ENCODE assay signal across 1 cellular context in the genomic region with DNA sequence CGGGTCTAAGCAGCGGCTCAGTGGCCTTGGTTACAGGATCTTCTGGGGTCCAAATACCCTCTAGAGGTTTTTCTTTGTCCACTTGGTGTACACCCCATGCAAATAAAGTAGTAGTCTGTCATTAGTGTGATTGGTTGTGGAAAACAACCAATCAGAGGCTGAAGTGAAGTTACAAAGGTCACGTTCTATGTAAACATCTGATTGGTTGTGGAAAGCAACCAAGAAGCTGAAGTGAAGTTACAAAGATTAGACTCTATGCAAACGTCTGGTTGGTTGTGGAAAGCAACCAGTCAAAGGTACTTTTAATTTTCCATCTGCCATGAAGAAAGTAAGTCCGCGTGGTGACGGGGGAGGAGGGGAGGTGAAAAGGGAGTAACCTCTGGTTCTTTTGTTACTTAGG.
TF ChIP-seq lines count a peak whose summit lies in the region.

No MANE protein-coding gene starts in this region.

TF ChIP-seq in H1, 55 proteins besides CTCF, POLR2A, EP300 and RAD21:
- no peak for TF ChIP-seq CREB1 (IDR thresholded peaks at IDR 0.05)
- no peak for TF ChIP-seq BRCA1 (IDR thresholded peaks at IDR 0.05; ENCODE audit: low read depth, low read length)
- TF ChIP-seq ZNF274 (IDR thresholded peaks at IDR 0.05; ENCODE audit: borderline replicate concordance, extremely low read depth, low read length) = no peak
- no peak for TF ChIP-seq KDM4A (IDR thresholded peaks at IDR 0.05; ENCODE audit: low read depth, low read length, severe bottlenecking)
- TF ChIP-seq TCF12 (IDR thresholded peaks at IDR 0.05; ENCODE audit: low read depth, low read length) = no peak
- TF ChIP-seq SRF (IDR thresholded peaks at IDR 0.05; ENCODE audit: low read depth, low read length) = no peak
- no peak for TF ChIP-seq NRF1 (IDR thresholded peaks at IDR 0.05; ENCODE audit: low read depth, low read length)
- no peak for TF ChIP-seq CEBPB (IDR thresholded peaks at IDR 0.05; ENCODE audit: low read depth, low read length)
- no peak for TF ChIP-seq HDAC6 (IDR thresholded peaks at IDR 0.05; ENCODE audit: low read depth, low read length)
- TF ChIP-seq CTBP2 (IDR thresholded peaks at IDR 0.05; ENCODE audit: borderline replicate concordance, insufficient read depth, insufficient read length, low read length) = no peak
- TF ChIP-seq, protein P1, sequence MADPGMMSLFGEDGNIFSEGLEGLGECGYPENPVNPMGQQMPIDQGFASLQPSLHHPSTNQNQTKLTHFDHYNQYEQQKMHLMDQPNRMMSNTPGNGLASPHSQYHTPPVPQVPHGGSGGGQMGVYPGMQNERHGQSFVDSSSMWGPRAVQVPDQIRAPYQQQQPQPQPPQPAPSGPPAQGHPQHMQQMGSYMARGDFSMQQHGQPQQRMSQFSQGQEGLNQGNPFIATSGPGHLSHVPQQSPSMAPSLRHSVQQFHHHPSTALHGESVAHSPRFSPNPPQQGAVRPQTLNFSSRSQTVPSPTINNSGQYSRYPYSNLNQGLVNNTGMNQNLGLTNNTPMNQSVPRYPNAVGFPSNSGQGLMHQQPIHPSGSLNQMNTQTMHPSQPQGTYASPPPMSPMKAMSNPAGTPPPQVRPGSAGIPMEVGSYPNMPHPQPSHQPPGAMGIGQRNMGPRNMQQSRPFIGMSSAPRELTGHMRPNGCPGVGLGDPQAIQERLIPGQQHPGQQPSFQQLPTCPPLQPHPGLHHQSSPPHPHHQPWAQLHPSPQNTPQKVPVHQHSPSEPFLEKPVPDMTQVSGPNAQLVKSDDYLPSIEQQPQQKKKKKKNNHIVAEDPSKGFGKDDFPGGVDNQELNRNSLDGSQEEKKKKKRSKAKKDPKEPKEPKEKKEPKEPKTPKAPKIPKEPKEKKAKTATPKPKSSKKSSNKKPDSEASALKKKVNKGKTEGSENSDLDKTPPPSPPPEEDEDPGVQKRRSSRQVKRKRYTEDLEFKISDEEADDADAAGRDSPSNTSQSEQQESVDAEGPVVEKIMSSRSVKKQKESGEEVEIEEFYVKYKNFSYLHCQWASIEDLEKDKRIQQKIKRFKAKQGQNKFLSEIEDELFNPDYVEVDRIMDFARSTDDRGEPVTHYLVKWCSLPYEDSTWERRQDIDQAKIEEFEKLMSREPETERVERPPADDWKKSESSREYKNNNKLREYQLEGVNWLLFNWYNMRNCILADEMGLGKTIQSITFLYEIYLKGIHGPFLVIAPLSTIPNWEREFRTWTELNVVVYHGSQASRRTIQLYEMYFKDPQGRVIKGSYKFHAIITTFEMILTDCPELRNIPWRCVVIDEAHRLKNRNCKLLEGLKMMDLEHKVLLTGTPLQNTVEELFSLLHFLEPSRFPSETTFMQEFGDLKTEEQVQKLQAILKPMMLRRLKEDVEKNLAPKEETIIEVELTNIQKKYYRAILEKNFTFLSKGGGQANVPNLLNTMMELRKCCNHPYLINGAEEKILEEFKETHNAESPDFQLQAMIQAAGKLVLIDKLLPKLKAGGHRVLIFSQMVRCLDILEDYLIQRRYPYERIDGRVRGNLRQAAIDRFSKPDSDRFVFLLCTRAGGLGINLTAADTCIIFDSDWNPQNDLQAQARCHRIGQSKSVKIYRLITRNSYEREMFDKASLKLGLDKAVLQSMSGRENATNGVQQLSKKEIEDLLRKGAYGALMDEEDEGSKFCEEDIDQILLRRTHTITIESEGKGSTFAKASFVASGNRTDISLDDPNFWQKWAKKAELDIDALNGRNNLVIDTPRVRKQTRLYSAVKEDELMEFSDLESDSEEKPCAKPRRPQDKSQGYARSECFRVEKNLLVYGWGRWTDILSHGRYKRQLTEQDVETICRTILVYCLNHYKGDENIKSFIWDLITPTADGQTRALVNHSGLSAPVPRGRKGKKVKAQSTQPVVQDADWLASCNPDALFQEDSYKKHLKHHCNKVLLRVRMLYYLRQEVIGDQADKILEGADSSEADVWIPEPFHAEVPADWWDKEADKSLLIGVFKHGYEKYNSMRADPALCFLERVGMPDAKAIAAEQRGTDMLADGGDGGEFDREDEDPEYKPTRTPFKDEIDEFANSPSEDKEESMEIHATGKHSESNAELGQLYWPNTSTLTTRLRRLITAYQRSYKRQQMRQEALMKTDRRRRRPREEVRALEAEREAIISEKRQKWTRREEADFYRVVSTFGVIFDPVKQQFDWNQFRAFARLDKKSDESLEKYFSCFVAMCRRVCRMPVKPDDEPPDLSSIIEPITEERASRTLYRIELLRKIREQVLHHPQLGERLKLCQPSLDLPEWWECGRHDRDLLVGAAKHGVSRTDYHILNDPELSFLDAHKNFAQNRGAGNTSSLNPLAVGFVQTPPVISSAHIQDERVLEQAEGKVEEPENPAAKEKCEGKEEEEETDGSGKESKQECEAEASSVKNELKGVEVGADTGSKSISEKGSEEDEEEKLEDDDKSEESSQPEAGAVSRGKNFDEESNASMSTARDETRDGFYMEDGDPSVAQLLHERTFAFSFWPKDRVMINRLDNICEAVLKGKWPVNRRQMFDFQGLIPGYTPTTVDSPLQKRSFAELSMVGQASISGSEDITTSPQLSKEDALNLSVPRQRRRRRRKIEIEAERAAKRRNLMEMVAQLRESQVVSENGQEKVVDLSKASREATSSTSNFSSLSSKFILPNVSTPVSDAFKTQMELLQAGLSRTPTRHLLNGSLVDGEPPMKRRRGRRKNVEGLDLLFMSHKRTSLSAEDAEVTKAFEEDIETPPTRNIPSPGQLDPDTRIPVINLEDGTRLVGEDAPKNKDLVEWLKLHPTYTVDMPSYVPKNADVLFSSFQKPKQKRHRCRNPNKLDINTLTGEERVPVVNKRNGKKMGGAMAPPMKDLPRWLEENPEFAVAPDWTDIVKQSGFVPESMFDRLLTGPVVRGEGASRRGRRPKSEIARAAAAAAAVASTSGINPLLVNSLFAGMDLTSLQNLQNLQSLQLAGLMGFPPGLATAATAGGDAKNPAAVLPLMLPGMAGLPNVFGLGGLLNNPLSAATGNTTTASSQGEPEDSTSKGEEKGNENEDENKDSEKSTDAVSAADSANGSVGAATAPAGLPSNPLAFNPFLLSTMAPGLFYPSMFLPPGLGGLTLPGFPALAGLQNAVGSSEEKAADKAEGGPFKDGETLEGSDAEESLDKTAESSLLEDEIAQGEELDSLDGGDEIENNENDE (IDR thresholded peaks at IDR 0.05; ENCODE audit: insufficient replicate concordance, low read length) = no peak
- TF ChIP-seq, protein P2, sequence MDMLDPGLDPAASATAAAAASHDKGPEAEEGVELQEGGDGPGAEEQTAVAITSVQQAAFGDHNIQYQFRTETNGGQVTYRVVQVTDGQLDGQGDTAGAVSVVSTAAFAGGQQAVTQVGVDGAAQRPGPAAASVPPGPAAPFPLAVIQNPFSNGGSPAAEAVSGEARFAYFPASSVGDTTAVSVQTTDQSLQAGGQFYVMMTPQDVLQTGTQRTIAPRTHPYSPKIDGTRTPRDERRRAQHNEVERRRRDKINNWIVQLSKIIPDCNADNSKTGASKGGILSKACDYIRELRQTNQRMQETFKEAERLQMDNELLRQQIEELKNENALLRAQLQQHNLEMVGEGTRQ (IDR thresholded peaks at IDR 0.05; ENCODE audit: low read length) = no peak
- no peak for TF ChIP-seq KDM1A (IDR thresholded peaks at IDR 0.05; ENCODE audit: borderline replicate concordance, low read length)
- TF ChIP-seq CHD2 (IDR thresholded peaks at IDR 0.05; ENCODE audit: low read length) = no peak
